In the genomic region with DNA sequence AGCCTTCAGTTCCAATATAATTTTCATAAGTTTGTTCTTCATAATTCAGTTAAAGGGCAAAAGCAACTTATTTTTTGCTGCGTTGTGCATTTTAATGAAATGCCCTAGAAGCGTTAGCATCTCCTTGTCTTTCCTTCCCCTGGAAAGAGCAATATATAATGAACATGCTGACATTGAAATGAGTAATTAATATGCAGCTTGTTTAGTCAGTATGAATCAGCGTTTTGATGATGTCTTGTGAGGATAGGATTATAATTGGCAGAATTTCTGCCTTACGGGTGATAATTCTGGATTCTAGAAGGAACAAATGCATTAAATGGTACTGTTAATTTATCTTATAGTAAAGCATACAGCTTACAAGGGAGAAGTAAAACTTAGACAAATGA, we compare ENCODE assay signal across 24 cellular contexts.
"Had no signal": no experiment of that assay in that cellular context is flagged by ENCODE, and none has a peak within 500 bp of the region (broad histone marks: within the 10 kb centered on the region; RNA-seq: fewer than 3 reads in every experiment).

No MANE protein-coding gene starts in this region.

- H3K27me3 ChIP-seq: dorsolateral prefrontal cortex, heart right ventricle, left lung, right atrium auricular region, tibial nerve had no signal

- H3K27me3 Mint-ChIP-seq: activated B cell treated with CpG ODN at 0.5 μM for 24 hours; activated CD8-positive, alpha-beta memory T cell treated with anti-CD3 and anti-CD28 coated beads, Interleukin-2, amount 10 ng/mL, durations not matched to agents 7 days and 5 days; activated naive CD8-positive, alpha-beta T cell; natural killer cell treated with Interleukin-12 subunit alpha and Interleukin-12 subunit beta and Interleukin-15 and Interleukin-18, amount 100 ng/mL, for 72 hours had no signal

- H3K27ac ChIP-seq: coronary artery, dorsolateral prefrontal cortex, heart right ventricle, left lung, right atrium auricular region, tibial nerve had no signal

- ATAC-seq: activated CD4-positive, alpha-beta T cell treated with anti-CD3 and anti-CD28 coated beads for 36 hours; activated CD8-positive, alpha-beta memory T cell treated with anti-CD3 and anti-CD28 coated beads, Interleukin-2, amount 10 ng/mL, durations not matched to agents 7 days and 5 days; activated CD8-positive, alpha-beta T cell treated with anti-CD3 and anti-CD28 coated beads, Interleukin-2, amount 10 ng/mL, durations not matched to agents 7 days and 5 days; activated T-cell treated with anti-CD3 and anti-CD28 coated beads, Interleukin-2, amount 50 U/mL, for 72 hours; heart right ventricle; left lung; mucosa of descending colon; natural killer cell treated with Interleukin-12 subunit alpha and Interleukin-12 subunit beta and Interleukin-15 and Interleukin-18, amount 100 ng/mL, for 72 hours; T-helper 17 cell had no signal

- H3K9me3 ChIP-seq: heart right ventricle, left lung, mucosa of descending colon, right atrium auricular region, tibial nerve had no signal

- H3K36me3 Mint-ChIP-seq: activated CD8-positive, alpha-beta memory T cell treated with anti-CD3 and anti-CD28 coated beads, Interleukin-2, amount 10 ng/mL, durations not matched to agents 7 days and 5 days; activated naive CD8-positive, alpha-beta T cell; brain; natural killer cell treated with Interleukin-12 subunit alpha and Interleukin-12 subunit beta and Interleukin-15 and Interleukin-18, amount 100 ng/mL, for 72 hours had no signal

- H3K27ac Mint-ChIP-seq: activated B cell treated with CpG ODN at 0.5 μM for 24 hours; activated CD4-positive, alpha-beta T cell treated with anti-CD3 and anti-CD28 coated beads for 36 hours; activated CD8-positive, alpha-beta memory T cell treated with anti-CD3 and anti-CD28 coated beads, Interleukin-2, amount 10 ng/mL, durations not matched to agents 7 days and 5 days; activated CD8-positive, alpha-beta T cell treated with anti-CD3 and anti-CD28 coated beads, Interleukin-2, amount 10 ng/mL, durations not matched to agents 7 days and 5 days; activated naive CD8-positive, alpha-beta T cell; activated T-cell treated with anti-CD3 and anti-CD28 coated beads, Interleukin-2, amount 50 U/mL, for 72 hours; natural killer cell treated with Interleukin-12 subunit alpha and Interleukin-12 subunit beta and Interleukin-15 and Interleukin-18, amount 100 ng/mL, for 72 hours; T-helper 17 cell had no signal

- H3K4me3 Mint-ChIP-seq: activated B cell treated with CpG ODN at 0.5 μM for 24 hours; activated CD4-positive, alpha-beta T cell treated with anti-CD3 and anti-CD28 coated beads for 36 hours; activated CD8-positive, alpha-beta memory T cell treated with anti-CD3 and anti-CD28 coated beads, Interleukin-2, amount 10 ng/mL, durations not matched to agents 7 days and 5 days; activated CD8-positive, alpha-beta T cell treated with anti-CD3 and anti-CD28 coated beads, Interleukin-2, amount 10 ng/mL, durations not matched to agents 7 days and 5 days; activated naive CD8-positive, alpha-beta T cell; activated T-cell treated with anti-CD3 and anti-CD28 coated beads, Interleukin-2, amount 50 U/mL, for 72 hours; brain; natural killer cell treated with Interleukin-12 subunit alpha and Interleukin-12 subunit beta and Interleukin-15 and Interleukin-18, amount 100 ng/mL, for 72 hours; T-helper 17 cell had no signal

- DNase-seq: activated B cell treated with CpG ODN at 0.5 μM for 24 hours; activated CD4-positive, alpha-beta T cell treated with anti-CD3 and anti-CD28 coated beads for 36 hours; activated CD8-positive, alpha-beta memory T cell treated with anti-CD3 and anti-CD28 coated beads, Interleukin-2, amount 10 ng/mL, durations not matched to agents 7 days and 5 days; activated CD8-positive, alpha-beta T cell treated with anti-CD3 and anti-CD28 coated beads, Interleukin-2, amount 10 ng/mL, durations not matched to agents 7 days and 5 days; activated effector memory CD4-positive, alpha-beta T cell treated with Interleukin-2 at 50 U/mL for 16 hours; activated naive CD4-positive, alpha-beta T cell treated with Interleukin-2 at 50 U/mL for 16 hours; activated T-cell treated with anti-CD3 and anti-CD28 coated beads, Interleukin-2, amount 50 U/mL, for 72 hours; aorta; dorsolateral prefrontal cortex; effector memory CD4-positive, alpha-beta T cell; erythroblast; foreskin melanocyte; heart right ventricle; left lung; mucosa of descending colon; stimulated activated naive CD4-positive, alpha-beta T cell treated with Interleukin-2 at 50 U/mL for 16 hours; T-helper 17 cell had no signal

- H3K9me3 Mint-ChIP-seq: activated B cell treated with CpG ODN at 0.5 μM for 24 hours; activated T-cell treated with anti-CD3 and anti-CD28 coated beads, Interleukin-2, amount 50 U/mL, for 72 hours had no signal

- H3K36me3 ChIP-seq: heart right ventricle, left lung, right atrium auricular region, tibial nerve had no signal

- H3K4me3 ChIP-seq: coronary artery, dorsolateral prefrontal cortex, heart right ventricle, left lung, lung, mucosa of descending colon, right atrium auricular region, tibial nerve had no signal

- H3K4me1 Mint-ChIP-seq: activated B cell treated with CpG ODN at 0.5 μM for 24 hours; activated CD4-positive, alpha-beta T cell treated with anti-CD3 and anti-CD28 coated beads for 36 hours; activated CD8-positive, alpha-beta memory T cell treated with anti-CD3 and anti-CD28 coated beads, Interleukin-2, amount 10 ng/mL, durations not matched to agents 7 days and 5 days; T-helper 17 cell had no signal

- H3K4me1 ChIP-seq: left lung, right atrium auricular region had no signal
